23 cellular contexts compared by ENCODE assay signal in genomic region chr17:79595956-79596355, GRCh38. TPM values are rescaled to one million over a fixed set of nuclear protein-coding genes. Genes with fewer than 3 reads are reported as not detected.
"Had no signal": no experiment of that assay in that cellular context is flagged by ENCODE, and none has a peak within 500 bp of the region (broad histone marks: within the 10 kb centered on the region; RNA-seq: fewer than 3 reads in every experiment).

No MANE protein-coding gene starts in this region.

- H3K4me2 ChIP-seq: SK-N-SH had no signal

- H3K9ac ChIP-seq: SK-N-SH had no signal

- DNase-seq: KBM-7, MV-4-11, NCI-H1048, NCI-H1105, NCI-H1417, NCI-H1436 treated with DMSO at 0.1 percent for 48 hours, NCI-H1694, NCI-H187 treated with DMSO at 0.1 percent for 48 hours, NCI-H2029 treated with DMSO at 0.1 percent for 48 hours, NCI-H2171 treated with DMSO at 0.1 percent for 48 hours, NCI-H345, NCI-H524, NCI-H526 treated with DMSO at 0.1 percent for 48 hours, NCI-H774, Right ventricle myocardium superior, RPMI8226, SIG-M5, SK-N-SH, SW 1271 had no signal

- H3K9me3 ChIP-seq: SK-N-SH had no signal

RNA-seq across cellular contexts. Expression of gene RBFOX3, which starts 14.9 kb away (rescaled TPM):
- total RNA-seq: HT-29, LHCN-M2, MCF 10A, Right ventricle myocardium superior, SK-MEL-5 had no signal
